ENCODE assay signal across 15 cellular contexts in the genomic region with DNA sequence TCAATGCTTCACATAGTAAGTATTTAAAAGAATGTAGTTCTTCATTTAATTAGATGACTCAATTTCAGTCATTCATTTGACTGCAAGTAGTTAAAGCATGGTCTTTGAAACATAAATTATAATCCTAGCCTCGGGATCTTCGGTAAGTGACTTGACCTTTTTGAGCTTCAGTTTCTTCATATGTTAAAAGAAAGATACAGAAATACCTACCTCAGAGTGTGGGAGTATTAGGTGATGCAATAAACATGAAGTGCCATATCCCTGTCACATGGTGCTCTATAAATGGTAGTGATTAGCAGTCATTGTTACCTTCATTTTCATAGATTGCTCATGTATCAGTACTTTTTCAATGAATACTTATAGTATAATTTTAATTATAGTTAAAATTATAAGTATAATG. TPM values are rescaled to one million over a fixed set of nuclear protein-coding genes. Genes with fewer than 3 reads are reported as not detected.
DNase-seq lines count a peak whose midpoint lies in the region; ATAC-seq and TF ChIP-seq lines count a peak whose summit lies in the region.
"Had no signal": no experiment of that assay in that cellular context is flagged by ENCODE, and none has a peak within 500 bp of the region (broad histone marks: within the 10 kb centered on the region; RNA-seq: fewer than 3 reads in every experiment).

No MANE protein-coding gene starts in this region.

- H2BK120ac ChIP-seq in IMR-90 (ENCODE audit: low read depth, low read length) = no peak overlapping the region

- TF ChIP-seq RAD21 in IMR-90 (IDR thresholded peaks at IDR 0.05; ENCODE audit: low read length) = no peak

- no peak overlapping the region for H3K56ac ChIP-seq in IMR-90 (ENCODE audit: extremely low read depth, insufficient read depth, low read length)

- H3K4me3 ChIP-seq in IMR-90 (ENCODE audit: insufficient read depth, low read depth, low read length) = no peak overlapping the region

- no peaks in the 10 kb centered on the region for H3K4me1 ChIP-seq in IMR-90 (ENCODE audit: control insufficient read depth, insufficient read depth, low read length)
- H3K4me1 ChIP-seq: Caco-2 had no signal

- no peak overlapping the region for H2AK5ac ChIP-seq in IMR-90 (ENCODE audit: low read depth, low read length)

- POLR2A ChIA-PET in IMR-90 (lab: Charles Lee; ENCODE audit: unreplicated experiment) = no interaction called here

- H3K27me3 ChIP-seq in IMR-90 (ENCODE audit: control insufficient read depth, insufficient read depth, low read length) = no peaks in the 10 kb centered on the region
- H3K27me3 ChIP-seq: BE2C had no signal

- no peaks in the 10 kb centered on the region for H3K9me1 ChIP-seq in IMR-90 (ENCODE audit: insufficient read depth, low read length)

- H3K18ac ChIP-seq in IMR-90 (ENCODE audit: low read depth, low read length) = no peak overlapping the region

- peak overlapping the region; percentile 46 for H3K27ac Mint-ChIP-seq in activated naive CD8-positive, alpha-beta T cell
- H3K27ac Mint-ChIP-seq in activated naive CD8-positive, alpha-beta T cell treated with anti-CD3 and anti-CD28 coated beads, Interleukin-2, amount 50 U/mL, for 24 hours = no peak overlapping the region
- peak overlapping the region; percentile 63 for H3K27ac Mint-ChIP-seq in activated naive CD8-positive, alpha-beta T cell treated with anti-CD3 and anti-CD28 coated beads for 36 hours
- H3K27ac Mint-ChIP-seq: CD4-positive, alpha-beta memory T cell; IgD-negative memory B cell had no signal

- H3K4me3 Mint-ChIP-seq in activated naive CD8-positive, alpha-beta T cell = no peak overlapping the region
- H3K4me3 Mint-ChIP-seq in activated naive CD8-positive, alpha-beta T cell treated with anti-CD3 and anti-CD28 coated beads, Interleukin-2, amount 50 U/mL, for 24 hours = no peak overlapping the region
- no peak overlapping the region for H3K4me3 Mint-ChIP-seq in activated naive CD8-positive, alpha-beta T cell treated with anti-CD3 and anti-CD28 coated beads for 36 hours
- H3K4me3 Mint-ChIP-seq: CD4-positive, alpha-beta memory T cell; IgD-negative memory B cell had no signal

- TF ChIP-seq CTCF in IMR-90 (conservative IDR thresholded peaks at IDR 0.05; ENCODE audit: low read depth, low read length) = no peak

- intact Hi-C loops in IMR-90 (cut with micrococcal nuclease) = no loop called here

- no peaks in the 10 kb centered on the region for H3K36me3 Mint-ChIP-seq in activated naive CD8-positive, alpha-beta T cell
- H3K36me3 Mint-ChIP-seq in activated naive CD8-positive, alpha-beta T cell treated with anti-CD3 and anti-CD28 coated beads, Interleukin-2, amount 50 U/mL, for 24 hours (ENCODE audit: low read depth) = peaks cover 15% of the 10 kb centered on the region
- peaks cover 10% of the 10 kb centered on the region for H3K36me3 Mint-ChIP-seq in activated naive CD8-positive, alpha-beta T cell treated with anti-CD3 and anti-CD28 coated beads for 36 hours

- no peak overlapping the region for H3K4me2 ChIP-seq in IMR-90 (ENCODE audit: low read depth, low read length)

- H2BK20ac ChIP-seq in IMR-90 (ENCODE audit: low read depth, low read length) = no peak overlapping the region

- no peak overlapping the region for H4K5ac ChIP-seq in IMR-90 (ENCODE audit: low read depth, low read length)

- H2AK9ac ChIP-seq in IMR-90 (replicated peaks; ENCODE audit: low read depth, low read length, poor library complexity) = no peak overlapping the region

- H2AFZ ChIP-seq in IMR-90 (replicated peaks; ENCODE audit: low read length, poor library complexity) = no peak overlapping the region

- H2BK5ac ChIP-seq in IMR-90 (ENCODE audit: low read depth, low read length, poor library complexity, severe bottlenecking) = no peak overlapping the region

- no peak overlapping the region for H3K14ac ChIP-seq in IMR-90 (replicated peaks; ENCODE audit: low read depth, low read length)

- no peak for DNase-seq in activated naive CD8-positive, alpha-beta T cell treated with anti-CD3 and anti-CD28 coated beads, Interleukin-2, amount 50 U/mL, for 24 hours
- DNase-seq in IMR-90 (no peak), KBM-7 (no peak), putamen (ENCODE audit: low spot score) (no peak), epidermal melanocyte (ENCODE audit: insufficient read length, low spot score) (no peak)
- no peak for DNase-seq in activated naive CD8-positive, alpha-beta T cell treated with anti-CD3 and anti-CD28 coated beads for 36 hours
- DNase-seq: BE2C; Caco-2; CD4-positive, alpha-beta memory T cell; DND-41; GF-D8; H7 had no signal

- in situ Hi-C loops in IMR-90 (cut with MboI; ENCODE audit: low sequenced_read_pairs) = no loop called here
- in situ Hi-C loops in KBM-7 (cut with MboI; ENCODE audit: low pct_unique_long_range_greater_than_20kb, low sequenced_read_pairs) = no loop called here

- H3K27ac ChIP-seq in IMR-90 (ENCODE audit: insufficient read depth, low read length) = no peak overlapping the region
- H3K27ac ChIP-seq: C4-2B had no signal

- no peak overlapping the region for H3K4ac ChIP-seq in IMR-90 (ENCODE audit: low read depth, low read length)

- no peaks in the 10 kb centered on the region for H4K20me1 ChIP-seq in IMR-90 (ENCODE audit: insufficient read depth, low read length)

- H3K27me3 Mint-ChIP-seq in activated naive CD8-positive, alpha-beta T cell = no peaks in the 10 kb centered on the region
- H3K27me3 Mint-ChIP-seq in activated naive CD8-positive, alpha-beta T cell treated with anti-CD3 and anti-CD28 coated beads, Interleukin-2, amount 50 U/mL, for 24 hours = no peaks in the 10 kb centered on the region
- H3K27me3 Mint-ChIP-seq in activated naive CD8-positive, alpha-beta T cell treated with anti-CD3 and anti-CD28 coated beads for 36 hours = no peaks in the 10 kb centered on the region
- H3K27me3 Mint-ChIP-seq: CD4-positive, alpha-beta memory T cell; IgD-negative memory B cell had no signal

- BruUV-seq in IMR-90 (replicated peaks; lab: Mats Ljungman, UMichigan) = no TSS peak

- H3K36me3 ChIP-seq in IMR-90 (ENCODE audit: control insufficient read depth, insufficient read depth, low read length) = peaks cover 2% of the 10 kb centered on the region; the same call in 1 of the 2 replicates

- H3K9me3 Mint-ChIP-seq in activated naive CD8-positive, alpha-beta T cell (ENCODE audit: low read depth) = no peaks in the 10 kb centered on the region
- H3K9me3 Mint-ChIP-seq in activated naive CD8-positive, alpha-beta T cell treated with anti-CD3 and anti-CD28 coated beads, Interleukin-2, amount 50 U/mL, for 24 hours = no peaks in the 10 kb centered on the region
- no peaks in the 10 kb centered on the region for H3K9me3 Mint-ChIP-seq in activated naive CD8-positive, alpha-beta T cell treated with anti-CD3 and anti-CD28 coated beads for 36 hours
- H3K9me3 Mint-ChIP-seq: CD4-positive, alpha-beta memory T cell; IgD-negative memory B cell had no signal

- CTCF ChIA-PET in IMR-90 (lab: Yijun Ruan, JAX) = interaction anchor here (0.6 kb wide), 1 partner anchor 998 kb away, joined by 4 read pairs; no protein-coding TSS in a partner anchor

- peaks cover 6% of the 10 kb centered on the region for H3K4me1 Mint-ChIP-seq in activated naive CD8-positive, alpha-beta T cell (ENCODE audit: low read depth)
- peaks cover 6% of the 10 kb centered on the region for H3K4me1 Mint-ChIP-seq in activated naive CD8-positive, alpha-beta T cell treated with anti-CD3 and anti-CD28 coated beads, Interleukin-2, amount 50 U/mL, for 24 hours
- peaks cover 6% of the 10 kb centered on the region for H3K4me1 Mint-ChIP-seq in activated naive CD8-positive, alpha-beta T cell treated with anti-CD3 and anti-CD28 coated beads for 36 hours
- H3K4me1 Mint-ChIP-seq: CD4-positive, alpha-beta memory T cell had no signal

- no peak overlapping the region for H3K23ac ChIP-seq in IMR-90 (ENCODE audit: low read depth, low read length)

- no peaks in the 10 kb centered on the region for H3K79me1 ChIP-seq in IMR-90 (ENCODE audit: low read depth in 1 of 2, low read length in 2 of 2)

- no peak overlapping the region for H4K91ac ChIP-seq in IMR-90 (ENCODE audit: insufficient read depth, low read depth, low read length)

- dilution Hi-C loops in IMR-90 (cut with HindIII; ENCODE audit: low sequenced_read_pairs, unreplicated experiment) = no loop called here

- no peaks in the 10 kb centered on the region for H3K9me3 ChIP-seq in IMR-90 (ENCODE audit: control insufficient read depth, insufficient read depth, low read length)
- H3K9me3 ChIP-seq: BE2C, Caco-2 had no signal

- H2BK15ac ChIP-seq in IMR-90 (ENCODE audit: low read depth, low read length) = no peak overlapping the region

- no peak for TF ChIP-seq POLR2A in IMR-90 (IDR thresholded peaks at IDR 0.05; ENCODE audit: low read depth, low read length)

- no CpG with 5 or more reads among the region's 2 CpGs for WGBS in IMR-90 (ENCODE audit: extremely low coverage in 2 of 2, insufficient read length in 1 of 2), 2 experiments

- no peak overlapping the region for H3K9ac ChIP-seq in IMR-90 (ENCODE audit: low read depth, low read length)

- H4K8ac ChIP-seq in IMR-90 (ENCODE audit: low read depth in 2 of 2, low read length in 2 of 2) = no peak overlapping the region

- ATAC-seq in activated naive CD8-positive, alpha-beta T cell treated with anti-CD3 and anti-CD28 coated beads, Interleukin-2, amount 50 U/mL, for 24 hours = no peak
- no peak for ATAC-seq in IMR-90 (ENCODE audit: low read depth)

TF ChIP-seq in IMR-90, 13 proteins besides CTCF, POLR2A, EP300 and RAD21:
- no peak for TF ChIP-seq USF2 (IDR thresholded peaks at IDR 0.05; ENCODE audit: low read depth, low read length)
- TF ChIP-seq CEBPB (IDR thresholded peaks at IDR 0.05; ENCODE audit: low read depth, low read length) = peak; percentile 32; the same call in 1 of the 2 replicates
- TF ChIP-seq CHD1 (IDR thresholded peaks at IDR 0.05; ENCODE audit: low read depth, low read length) = no peak
TF ChIP-seq in IMR-90: peak in this region for 1.

RNA-seq across cellular contexts. Expression of gene UMAD1, which starts 31.2 kb away (rescaled TPM):
- 5.2 and 9.2 TPM in 2 replicates for total RNA-seq in IMR-90 (2012; rRNA removed)
- 7.6 and 8.4 TPM in 2 replicates for polyA plus RNA-seq in IMR-90 (2012; rRNA removed)
- polyA plus RNA-seq in IMR-90 (2012; cell fraction: cytosol; rRNA removed) = 3.5 and 4.7 TPM in 2 replicates
- polyA plus RNA-seq in IMR-90 (2012; cell fraction: nucleus; rRNA removed; ENCODE audit: low replicate concordance) = 1.0 and 5.6 TPM in 2 replicates
- 10 to 100 TPM; 13.2 to 13.7 TPM for total RNA-seq in activated naive CD8-positive, alpha-beta T cell treated with anti-CD3 and anti-CD28 coated beads for 36 hours

RNA-seq across cellular contexts. Expression of gene MIOS, which starts 42.6 kb away (rescaled TPM):
- 32.4 and 40.3 TPM in 2 replicates for total RNA-seq in IMR-90 (2012; rRNA removed)
- 8.9 and 10.6 TPM in 2 replicates for polyA plus RNA-seq in IMR-90 (2012; rRNA removed)
- 2.9 and 5.2 TPM in 2 replicates for polyA plus RNA-seq in IMR-90 (2012; cell fraction: cytosol; rRNA removed)
- 3.5 and 13.1 TPM in 2 replicates for polyA plus RNA-seq in IMR-90 (2012; cell fraction: nucleus; rRNA removed; ENCODE audit: low replicate concordance)
- total RNA-seq in activated naive CD8-positive, alpha-beta T cell treated with anti-CD3 and anti-CD28 coated beads for 36 hours = 10 to 100 TPM; 55.3 to 60.2 TPM
